8 cellular contexts compared by ENCODE assay signal in genomic region chr12:111841236-111841749, GRCh38. TPM values are rescaled to one million over a fixed set of nuclear protein-coding genes. Genes with fewer than 3 reads are reported as not detected.
DNase-seq lines count a peak whose midpoint lies in the region; ATAC-seq lines count a peak whose summit lies in the region.

No MANE protein-coding gene starts in this region.

- POLR2A ChIA-PET in activated CD8-positive, alpha-beta T cell treated with anti-CD3 and anti-CD28 coated beads, Interleukin-2, amount 10 ng/mL, durations not matched to agents 7 days and 5 days (lab: Charles Lee): interaction anchor here (0.6 to 1.8 kb wide), 12 partner anchors 8 to 577 kb away, joined by 3 to 8 read pairs (median 4); partner anchors contain the start of genes ACAD10, BRAP, NAA25 and PTPN11

- peak overlapping the region; percentile 86 for H3K4me3 ChIP-seq in iPS-11a (ENCODE audit: low read depth, low read length)

- ATAC-seq in HG03196 (IDR thresholded peaks at IDR 0.05; ENCODE audit: unreplicated experiment) (peak; percentile 1), HG03342 (IDR thresholded peaks at IDR 0.05; ENCODE audit: unreplicated experiment) (no peak)
- ATAC-seq in activated CD8-positive, alpha-beta T cell treated with anti-CD3 and anti-CD28 coated beads, Interleukin-2, amount 10 ng/mL, durations not matched to agents 7 days and 5 days: no peak
- ATAC-seq in stimulated activated memory B cell treated with anti-CD40 and anti-IgM and Interleukin-4, amounts not matched to agents 10 μg/mL and 1 μg/mL and 100 μg/mL, for 72 hours: no peak

- no peaks in the 10 kb centered on the region for H3K9me3 Mint-ChIP-seq in activated CD8-positive, alpha-beta T cell treated with anti-CD3 and anti-CD28 coated beads, Interleukin-2, amount 10 ng/mL, durations not matched to agents 7 days and 5 days (ENCODE audit: insufficient read depth)
- H3K9me3 Mint-ChIP-seq in stimulated activated memory B cell treated with anti-CD40 and anti-IgM and Interleukin-4, amounts not matched to agents 10 μg/mL and 1 μg/mL and 100 μg/mL, for 72 hours: no peaks in the 10 kb centered on the region

- H3K27ac Mint-ChIP-seq in activated CD8-positive, alpha-beta T cell treated with anti-CD3 and anti-CD28 coated beads, Interleukin-2, amount 10 ng/mL, durations not matched to agents 7 days and 5 days: peak overlapping the region; percentile 98
- peak overlapping the region; percentile 99 for H3K27ac Mint-ChIP-seq in stimulated activated memory B cell treated with anti-CD40 and anti-IgM and Interleukin-4, amounts not matched to agents 10 μg/mL and 1 μg/mL and 100 μg/mL, for 72 hours

- CTCF ChIA-PET in activated CD8-positive, alpha-beta T cell treated with anti-CD3 and anti-CD28 coated beads, Interleukin-2, amount 10 ng/mL, durations not matched to agents 7 days and 5 days (lab: Charles Lee): interaction anchor here (1.2 to 2.1 kb wide), 3 partner anchors 11 to 289 kb away, joined by 3 to 9 read pairs (median 5); no protein-coding TSS in a partner anchor

- peaks cover 46% of the 10 kb centered on the region for H3K4me1 Mint-ChIP-seq in activated CD8-positive, alpha-beta T cell treated with anti-CD3 and anti-CD28 coated beads, Interleukin-2, amount 10 ng/mL, durations not matched to agents 7 days and 5 days (ENCODE audit: low read depth)
- H3K4me1 Mint-ChIP-seq in stimulated activated memory B cell treated with anti-CD40 and anti-IgM and Interleukin-4, amounts not matched to agents 10 μg/mL and 1 μg/mL and 100 μg/mL, for 72 hours: peaks cover 43% of the 10 kb centered on the region

- no peaks in the 10 kb centered on the region for H3K27me3 Mint-ChIP-seq in activated CD8-positive, alpha-beta T cell treated with anti-CD3 and anti-CD28 coated beads, Interleukin-2, amount 10 ng/mL, durations not matched to agents 7 days and 5 days (ENCODE audit: low read depth)
- no peaks in the 10 kb centered on the region for H3K27me3 Mint-ChIP-seq in stimulated activated memory B cell treated with anti-CD40 and anti-IgM and Interleukin-4, amounts not matched to agents 10 μg/mL and 1 μg/mL and 100 μg/mL, for 72 hours

- DNase-seq in DMS 273 (lab: John Stamatoyannopoulos, UW; ENCODE audit: unreplicated experiment): peak; percentile 34
- no peak for DNase-seq in DMS 273 treated with DMSO at 0.1 percent for 48 hours (lab: John Stamatoyannopoulos, UW)
- no peak for DNase-seq in activated CD8-positive, alpha-beta T cell treated with anti-CD3 and anti-CD28 coated beads, Interleukin-2, amount 10 ng/mL, durations not matched to agents 7 days and 5 days
- no peak for DNase-seq in SHP77 (lab: John Stamatoyannopoulos, UW)

- peak overlapping the region; percentile 95 for H3K4me3 Mint-ChIP-seq in activated CD8-positive, alpha-beta T cell treated with anti-CD3 and anti-CD28 coated beads, Interleukin-2, amount 10 ng/mL, durations not matched to agents 7 days and 5 days
- H3K4me3 Mint-ChIP-seq in stimulated activated memory B cell treated with anti-CD40 and anti-IgM and Interleukin-4, amounts not matched to agents 10 μg/mL and 1 μg/mL and 100 μg/mL, for 72 hours: peak overlapping the region; percentile 96

- peaks cover 42% of the 10 kb centered on the region for H3K36me3 Mint-ChIP-seq in activated CD8-positive, alpha-beta T cell treated with anti-CD3 and anti-CD28 coated beads, Interleukin-2, amount 10 ng/mL, durations not matched to agents 7 days and 5 days (ENCODE audit: low read depth)
- H3K36me3 Mint-ChIP-seq in stimulated activated memory B cell treated with anti-CD40 and anti-IgM and Interleukin-4, amounts not matched to agents 10 μg/mL and 1 μg/mL and 100 μg/mL, for 72 hours: peaks cover 37% of the 10 kb centered on the region

RNA-seq across cellular contexts. Expression of gene MAPKAPK5, which starts 0.7 kb away (rescaled TPM):
- 10 to 100 TPM; 49.5 to 59.9 TPM for total RNA-seq in activated CD8-positive, alpha-beta T cell treated with anti-CD3 and anti-CD28 coated beads, Interleukin-2, amount 10 ng/mL, durations not matched to agents 7 days and 5 days
